In genomic region chr11:73585834-73586575, GRCh38 we compare ENCODE assay signal across 18 cellular contexts. TPM values are rescaled to one million over a fixed set of nuclear protein-coding genes. Genes with fewer than 3 reads are reported as not detected.
A peak's percentile ranks its signal among the peaks of the same experiment; 100 is the strongest.
DNase-seq lines count a peak whose midpoint lies in the region; ATAC-seq, FAIRE-seq and TF ChIP-seq lines count a peak whose summit lies in the region.
"Had no signal": no experiment of that assay in that cellular context is flagged by ENCODE, and none has a peak within 500 bp of the region (broad histone marks: within the 10 kb centered on the region; RNA-seq: fewer than 3 reads in every experiment).

No MANE protein-coding gene starts in this region.

- TF ChIP-seq CTCF in PC-3 (conservative IDR thresholded peaks at IDR 0.05; ENCODE audit: low read depth, low read length) (no peak), bronchial epithelial cell (IDR thresholded peaks at IDR 0.05; ENCODE audit: insufficient read depth, low read length, severe bottlenecking) (no peak)

- intact Hi-C loops in PC-3 (cut with micrococcal nuclease), result no loop called here

- H3K9ac ChIP-seq in PC-3 (ENCODE audit: low read length), result no peak overlapping the region

- H2AFZ ChIP-seq in PC-3 (ENCODE audit: low read length), result no peak overlapping the region

- no TSS peak for BruUV-seq in PC-3 (replicated peaks; lab: Mats Ljungman, UMichigan)

- no peak for FAIRE-seq in bronchial epithelial cell (lab: Jason Lieb, UNC)
- FAIRE-seq: keratinocyte had no signal

- H3K79me2 ChIP-seq in PC-3 (ENCODE audit: low read length), result peaks cover 36% of the 10 kb centered on the region; the same call in 1 of the 2 replicates

- no peak overlapping the region for H3K4me2 ChIP-seq in PC-3 (ENCODE audit: low read length)

- H3K27ac ChIP-seq in PC-3 (ENCODE audit: low read length), result peak overlapping the region; percentile 21
- H3K27ac ChIP-seq: body of pancreas, C4-2B, prostate gland had no signal

- no peaks in the 10 kb centered on the region for H3F3A ChIP-seq in PC-3 (ENCODE audit: low read length, unreplicated experiment)

- no peaks in the 10 kb centered on the region for H3K36me3 ChIP-seq in PC-3 (ENCODE audit: low read depth, low read length)
- no peaks in the 10 kb centered on the region for H3K36me3 ChIP-seq in bronchial epithelial cell (ENCODE audit: control insufficient read depth, insufficient read depth, low read length)
- H3K36me3 ChIP-seq: prostate gland had no signal

- H3K9me2 ChIP-seq in PC-3 (replicated peaks; ENCODE audit: low read length), result no peaks in the 10 kb centered on the region

- H3K9me3 ChIP-seq in PC-3 (ENCODE audit: low read length), result no peaks in the 10 kb centered on the region
- H3K9me3 ChIP-seq: body of pancreas, prostate gland had no signal

- ATAC-seq in PC-3, result peak; percentile 84
- ATAC-seq in stimulated activated naive CD8-positive, alpha-beta T cell treated with anti-CD3 and anti-CD28 coated beads, Interleukin-15, Interleukin-2, amounts not matched to agents 100 U/mL and 50 U/mL, for 24 hours, result no peak
- ATAC-seq: body of pancreas; natural killer cell treated with Interleukin-12 subunit alpha and Interleukin-12 subunit beta and Interleukin-15 and Interleukin-18, amount 100 ng/mL, for 72 hours had no signal

- H3K27me3 ChIP-seq in PC-3 (ENCODE audit: low read length) (no peaks in the 10 kb centered on the region), bronchial epithelial cell (ENCODE audit: control insufficient read depth, insufficient read depth, low read length) (no peaks in the 10 kb centered on the region)
- H3K27me3 ChIP-seq: body of pancreas had no signal

- POLR2A ChIA-PET in PC-3 (lab: Charles Lee; ENCODE audit: unreplicated experiment), result no interaction called here

- peak; percentile 13 for DNase-seq in GM04504 (ENCODE audit: low read depth)
- DNase-seq in PC-3, result peak; percentile 79
- DNase-seq in bronchial epithelial cell (ENCODE audit: low read depth), result peak; percentile 79
- peak; percentile 47 for DNase-seq in non-pigmented ciliary epithelial cell (ENCODE audit: low read depth)
- no peak for DNase-seq in globus pallidus (ENCODE audit: low spot score)
- no peak for DNase-seq in kidney glomerular epithelial cell (lab: John Stamatoyannopoulos, UW)
- no peak for DNase-seq in stimulated activated naive CD8-positive, alpha-beta T cell treated with anti-CD3 and anti-CD28 coated beads, Interleukin-15, Interleukin-2, amounts not matched to agents 100 U/mL and 50 U/mL, for 24 hours
- DNase-seq: body of pancreas; mesendoderm; NCI-H1105; NCI-H748 treated with DMSO at 0.1 percent for 48 hours; OCI-M1; stimulated activated naive CD4-positive, alpha-beta T cell treated with Interleukin-2 at 50 U/mL for 16 hours; trophoblast cell had no signal

- peaks cover 7% of the 10 kb centered on the region for H3K4me1 ChIP-seq in PC-3 (ENCODE audit: insufficient read depth, low read length)
- H3K4me1 ChIP-seq: body of pancreas, prostate gland had no signal

- CTCF ChIA-PET in PC-3 (lab: Charles Lee), result no interaction called here

- H3K4me3 ChIP-seq in PC-3 (ENCODE audit: low read length) (no peak overlapping the region), bronchial epithelial cell (ENCODE audit: low read depth, low read length) (no peak overlapping the region)
- H3K4me3 ChIP-seq: body of pancreas, prostate gland had no signal

- H4K20me1 ChIP-seq in PC-3 (ENCODE audit: low read length), result no peaks in the 10 kb centered on the region

RNA-seq across cellular contexts. Expression of gene FAM168A, which starts 11.9 kb away (rescaled TPM):
- 24.5 and 27.8 TPM in 2 replicates for total RNA-seq in PC-3 (2014; rRNA removed)
- 4.7 and 5.8 TPM in 2 replicates for total RNA-seq in bronchial epithelial cell

Comparison
In these comparisons a context has a peak if more than half of its experiments do, and no peak if none do; other contexts are left out.
1. DNase-seq: peak in GM04504 (single experiment), PC-3 (single experiment), bronchial epithelial cell (single experiment) and non-pigmented ciliary epithelial cell (single experiment); none in globus pallidus (single experiment), kidney glomerular epithelial cell (single experiment) and stimulated activated naive CD8-positive, alpha-beta T cell treated with anti-CD3 and anti-CD28 coated beads, Interleukin-15, Interleukin-2, amounts not matched to agents 100 U/mL and 50 U/mL, for 24 hours (single experiment).